ENCODE assay signal across 8 cellular contexts in the genomic region with DNA sequence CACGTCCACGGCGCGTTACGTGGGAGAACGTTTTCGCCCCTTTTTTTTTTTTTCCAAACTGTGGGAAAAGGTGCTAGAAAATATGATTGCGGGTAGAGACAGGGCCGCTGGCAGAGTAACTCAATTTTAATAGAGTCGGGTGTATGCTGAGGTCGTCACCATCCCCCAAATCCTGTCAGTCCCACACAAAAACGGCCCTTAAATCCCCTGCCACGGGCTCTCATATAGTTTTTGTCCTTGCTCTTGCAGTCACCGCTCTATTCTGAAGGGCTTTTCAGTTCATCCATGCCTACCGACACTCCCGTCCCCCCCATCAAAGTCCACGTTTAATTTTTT. TPM values are rescaled to one million over a fixed set of nuclear protein-coding genes. Genes with fewer than 3 reads are reported as not detected.
DNase-seq lines count a peak whose midpoint lies in the region; ATAC-seq lines count a peak whose summit lies in the region.

No MANE protein-coding gene starts in this region.

- H3K4me3 Mint-ChIP-seq in CD8-positive, alpha-beta memory T cell = peak overlapping the region; percentile 91 to 100 (median 97)
- H3K4me3 Mint-ChIP-seq in IgD-negative memory B cell = peak overlapping the region; percentile 93 to 98 (median 95)
- peak overlapping the region; percentile 83 for H3K4me3 Mint-ChIP-seq in central memory CD8-positive, alpha-beta T cell

- peak overlapping the region; percentile 65 for H3K4me3 ChIP-seq in CD8-positive, alpha-beta memory T cell (ENCODE audit: low read length)
- H3K4me3 ChIP-seq in mesodermal cell (ENCODE audit: extremely low read depth, insufficient read depth, low read length, poor library complexity, severe bottlenecking) = peak overlapping the region; percentile 58

- peaks cover 0 to 18% (median 0%) of the 10 kb centered on the region in 3 donors for H3K36me3 Mint-ChIP-seq in CD8-positive, alpha-beta memory T cell
- no peaks in the 10 kb centered on the region for H3K36me3 Mint-ChIP-seq in IgD-negative memory B cell
- H3K36me3 Mint-ChIP-seq in central memory CD8-positive, alpha-beta T cell (ENCODE audit: insufficient read depth) = peaks cover 12% of the 10 kb centered on the region

- peaks cover 42 to 60% (median 56%) of the 10 kb centered on the region in 3 donors for H3K4me1 Mint-ChIP-seq in CD8-positive, alpha-beta memory T cell
- peaks cover 21 to 36% (median 31%) of the 10 kb centered on the region in 3 donors for H3K4me1 Mint-ChIP-seq in IgD-negative memory B cell
- H3K4me1 Mint-ChIP-seq in central memory CD8-positive, alpha-beta T cell = peaks cover 29% of the 10 kb centered on the region

- peaks cover 14% of the 10 kb centered on the region for H3K4me1 ChIP-seq in CD8-positive, alpha-beta memory T cell (ENCODE audit: insufficient read depth, low read length)
- H3K4me1 ChIP-seq in mesodermal cell (ENCODE audit: control insufficient read depth, insufficient read depth, low read length, poor library complexity, severe bottlenecking) = peaks cover 5% of the 10 kb centered on the region

- WGBS in mesodermal cell (ENCODE audit: insufficient coverage in 2 of 2), 2 experiments = 3% methylated on average over 4 of the region's 17 CpGs; no CpG with 5 or more reads in 1 of the 2 experiments

- H3K27me3 Mint-ChIP-seq in CD8-positive, alpha-beta memory T cell = peaks cover 0 to under 1% of the 10 kb centered on the region in 2 donors
- peaks cover 3% of the 10 kb centered on the region for H3K27me3 Mint-ChIP-seq in IgD-negative memory B cell
- H3K27me3 Mint-ChIP-seq in central memory CD8-positive, alpha-beta T cell = no peaks in the 10 kb centered on the region

- ATAC-seq in central memory CD8-positive, alpha-beta T cell (replicated peaks; ENCODE audit: extremely low read depth, poor library complexity, severe bottlenecking) = peak; percentile 1
- no peak for ATAC-seq in HG03025 (IDR thresholded peaks at IDR 0.05; ENCODE audit: low FRiP score, unreplicated experiment)
- ATAC-seq in HG02763 (IDR thresholded peaks at IDR 0.05; ENCODE audit: unreplicated experiment) = no peak

- no peaks in the 10 kb centered on the region for H3K9me3 Mint-ChIP-seq in CD8-positive, alpha-beta memory T cell
- H3K9me3 Mint-ChIP-seq in IgD-negative memory B cell = no peaks in the 10 kb centered on the region
- no peaks in the 10 kb centered on the region for H3K9me3 Mint-ChIP-seq in central memory CD8-positive, alpha-beta T cell

- peak overlapping the region; percentile 97 to 100 (median 100) for H3K27ac Mint-ChIP-seq in CD8-positive, alpha-beta memory T cell
- H3K27ac Mint-ChIP-seq in IgD-negative memory B cell = peak overlapping the region; percentile 93 to 98 (median 96)
- peak overlapping the region; percentile 98 for H3K27ac Mint-ChIP-seq in central memory CD8-positive, alpha-beta T cell (ENCODE audit: low read depth)

- H3K27me3 ChIP-seq in CD8-positive, alpha-beta memory T cell (ENCODE audit: insufficient read depth, low read length, poor library complexity, severe bottlenecking) = no peaks in the 10 kb centered on the region

- H3K9me3 ChIP-seq in CD8-positive, alpha-beta memory T cell (ENCODE audit: low read length) = no peaks in the 10 kb centered on the region
- H3K9me3 ChIP-seq in mesodermal cell (ENCODE audit: control insufficient read depth, low read length) = no peaks in the 10 kb centered on the region

- POLR2A ChIA-PET in CD8-positive, alpha-beta memory T cell (lab: Charles Lee) = interaction anchor here (0.6 kb wide), 2 partner anchors 16 to 85 kb away, joined by 3 read pairs; no protein-coding TSS in a partner anchor

- H3K27ac ChIP-seq in CD8-positive, alpha-beta memory T cell (ENCODE audit: low read depth, low read length) = peak overlapping the region; percentile 86
- peak overlapping the region; percentile 91 for H3K27ac ChIP-seq in mesodermal cell (ENCODE audit: low read depth, low read length, severe bottlenecking)

- no peaks in the 10 kb centered on the region for H3K36me3 ChIP-seq in CD8-positive, alpha-beta memory T cell (ENCODE audit: insufficient read depth, low read length)
- H3K36me3 ChIP-seq in mesodermal cell (ENCODE audit: control insufficient read depth, insufficient read depth, low read length) = no peaks in the 10 kb centered on the region

- no peak for DNase-seq in CD8-positive, alpha-beta memory T cell
- no peak for DNase-seq in central memory CD8-positive, alpha-beta T cell (ENCODE audit: low spot score in 2 of 2)
- DNase-seq in central memory CD4-positive, alpha-beta T cell = no peak
- DNase-seq in superior temporal gyrus (ENCODE audit: extremely low spot score) = no peak

- CTCF ChIA-PET in CD8-positive, alpha-beta memory T cell (lab: Charles Lee) = interaction anchor here (0.6 to 2.9 kb wide), 4 partner anchors 75 to 617 kb away, joined by 3 to 8 read pairs (median 3); a partner anchor contains a TSS

RNA-seq across cellular contexts. Expression of a gene that starts 0.8 kb away (rescaled TPM):
- 10 to 100 TPM; 39.6 to 42.1 TPM for total RNA-seq in CD8-positive, alpha-beta memory T cell
- polyA plus RNA-seq in CD8-positive, alpha-beta memory T cell = 8.5 TPM
- polyA plus RNA-seq in IgD-negative memory B cell = 10.3 TPM
- polyA plus RNA-seq in mesodermal cell (2013, experiment 1 of 2) = 31.0 TPM
- 29.9 TPM for polyA plus RNA-seq in mesodermal cell (2013, experiment 2 of 2)
